8 cellular contexts compared by ENCODE assay signal in the genomic region with DNA sequence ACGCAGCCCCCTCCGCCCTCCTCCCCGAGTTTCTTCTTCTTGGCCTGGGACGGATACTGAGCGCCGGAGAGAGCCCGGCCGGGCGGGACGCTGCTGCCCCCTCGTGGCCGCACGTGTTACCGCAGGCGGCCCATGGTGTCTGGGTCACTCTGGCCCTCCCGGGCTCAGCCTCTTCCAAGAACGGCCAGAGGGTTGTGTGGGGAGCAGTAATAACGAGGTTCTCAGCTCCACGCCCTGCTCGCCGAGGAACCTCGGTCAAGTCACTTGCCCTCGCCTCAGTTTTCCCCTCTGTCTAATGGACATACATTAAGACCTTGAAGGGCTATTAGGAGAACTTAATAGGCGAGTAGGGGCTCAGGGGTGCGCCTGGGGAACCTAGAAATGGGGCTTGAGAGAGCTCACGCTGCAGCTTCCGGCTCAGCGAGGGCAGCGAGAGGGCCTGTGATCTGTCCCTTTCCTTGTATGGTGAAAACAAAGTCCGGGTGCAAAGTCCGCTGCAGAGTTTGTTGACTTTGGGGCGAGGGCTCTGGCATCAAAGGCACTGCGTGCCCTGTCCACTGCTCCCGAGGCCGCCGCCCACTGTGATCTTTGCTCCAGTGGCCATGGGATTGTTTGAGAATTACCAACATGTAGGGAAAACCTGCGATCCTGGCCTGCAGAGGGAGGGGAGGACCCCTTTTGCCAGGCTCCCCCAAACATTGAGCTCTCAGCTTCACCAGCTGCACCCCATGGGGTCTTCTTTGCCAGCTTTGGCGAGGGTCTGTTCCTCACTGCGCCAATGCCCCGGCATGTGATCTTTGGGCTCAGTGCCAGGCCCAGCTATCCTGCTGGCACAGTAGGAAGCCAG. TPM values are rescaled to one million over a fixed set of nuclear protein-coding genes. Genes with fewer than 3 reads are reported as not detected.
A peak's percentile ranks its signal among the peaks of the same experiment; 100 is the strongest.
DNase-seq lines count a peak whose midpoint lies in the region; ATAC-seq and TF ChIP-seq lines count a peak whose summit lies in the region.

No MANE protein-coding gene starts in this region.

- H3K36me3 ChIP-seq in Loucy (ENCODE audit: insufficient read depth, low read length) = no peaks in the 10 kb centered on the region

- H3F3A ChIP-seq in Loucy (ENCODE audit: low read depth) = no peaks in the 10 kb centered on the region

- H2AFZ ChIP-seq in Loucy (ENCODE audit: low read length) = 0 out of 2 replicates have a peak overlapping the region, but pooled peaks have one; percentile 52

- H3K4me3 Mint-ChIP-seq in T-helper 17 cell = no peak overlapping the region

- DNase-seq in NK-92 treated with Interleukin-12 subunit alpha and Interleukin-12 subunit beta, amount 100 ng/mL, for 24 hours (lab: John Stamatoyannopoulos, UW) = peak; percentile 32
- DNase-seq in NK-92 (lab: John Stamatoyannopoulos, UW; ENCODE audit: unreplicated experiment) (no peak), T-helper 17 cell (peak; percentile 61 to 72 (median 66)), amniotic epithelial cell (ENCODE audit: low read depth) (peak; percentile 46), right cardiac atrium (peak; percentile 80 to 93 (median 92)), sciatic nerve (ENCODE audit: low spot score) (peak; percentile 90)

- H4K20me1 ChIP-seq in Loucy (ENCODE audit: insufficient read depth, low read length, poor library complexity, severe bottlenecking) = no peaks in the 10 kb centered on the region

- H3K4me1 ChIP-seq in Loucy (ENCODE audit: insufficient read depth, low read length, poor library complexity, severe bottlenecking) = no peaks in the 10 kb centered on the region
- H3K4me1 ChIP-seq in right cardiac atrium (ENCODE audit: control insufficient read depth, insufficient read depth, low read length) = no peaks in the 10 kb centered on the region

- H3K27me3 Mint-ChIP-seq in T-helper 17 cell = peaks cover 8% of the 10 kb centered on the region

- peak overlapping the region; percentile 14 for H3K4me2 ChIP-seq in Loucy (ENCODE audit: low read depth, low read length, poor library complexity, severe bottlenecking)

- 29% methylated on average over 40 of the region's 40 CpGs for WGBS in right cardiac atrium

- H3K27me3 ChIP-seq in Loucy (ENCODE audit: insufficient read depth, low read length, poor library complexity, severe bottlenecking) = no peaks in the 10 kb centered on the region
- H3K27me3 ChIP-seq in right cardiac atrium (ENCODE audit: control insufficient read depth, insufficient read depth) = no peaks in the 10 kb centered on the region

- no peaks in the 10 kb centered on the region for H3K79me2 ChIP-seq in Loucy (ENCODE audit: insufficient read depth, low read length)

- H3K36me3 Mint-ChIP-seq in T-helper 17 cell (ENCODE audit: low read depth) = no peaks in the 10 kb centered on the region

- H3K9me3 ChIP-seq in Loucy (ENCODE audit: insufficient read depth, low read depth, low read length) (no peaks in the 10 kb centered on the region), T-helper 17 cell (ENCODE audit: control insufficient read depth, low read length, poor library complexity, severe bottlenecking) (no peaks in the 10 kb centered on the region), right cardiac atrium (ENCODE audit: control insufficient read depth, low read length) (no peaks in the 10 kb centered on the region)

- peaks cover 2% of the 10 kb centered on the region for H3K4me1 Mint-ChIP-seq in T-helper 17 cell

- TF ChIP-seq CTCF in Loucy (conservative IDR thresholded peaks at IDR 0.05; ENCODE audit: low read length) = peak; percentile 94

- H3K9me2 ChIP-seq in Loucy (replicated peaks; ENCODE audit: low read depth, low read length) = no peaks in the 10 kb centered on the region

- H3K4me3 ChIP-seq in Loucy (ENCODE audit: low read length, poor library complexity, severe bottlenecking) (no peak overlapping the region), right cardiac atrium (ENCODE audit: low read length) (no peak overlapping the region)

- H3K27ac Mint-ChIP-seq in T-helper 17 cell = no peak overlapping the region

- no peak overlapping the region for H3K9ac ChIP-seq in Loucy (ENCODE audit: low read depth, low read length, poor library complexity, severe bottlenecking)

- no peak overlapping the region for H3K27ac ChIP-seq in right cardiac atrium (ENCODE audit: low read length)

- ATAC-seq in T-helper 17 cell = peak; percentile 99
- ATAC-seq in right cardiac atrium = peak; percentile 95 to 97
- peak; percentile 98 for ATAC-seq in sciatic nerve
- no peak for ATAC-seq in GM21367 (IDR thresholded peaks at IDR 0.05; ENCODE audit: unreplicated experiment)

- intact Hi-C loops in right cardiac atrium (cut with DNase I) = loop anchor here (2.0 to 10.0 kb wide), 3 partner anchors 41 to 83 kb away; a partner anchor contains a TSS
- intact Hi-C loops in sciatic nerve (cut with DNase I) = loop anchor here (5.0 kb wide), 1 partner anchor 41 kb away; no protein-coding TSS in a partner anchor

RNA-seq across cellular contexts. Expression of a gene that starts 14.4 kb away (rescaled TPM):
- total RNA-seq in T-helper 17 cell (1 to 10 TPM in 1 of 2 donors, under 1 TPM in 1; 0.73 to 3.0 TPM), right cardiac atrium (10 to 100 TPM; 61.6 to 88.8 (median 75.4) TPM), sciatic nerve (55.2 TPM)
- 57.1 TPM for polyA plus RNA-seq in right cardiac atrium

RNA-seq across cellular contexts. Expression of a gene that starts 26.3 kb away (rescaled TPM):
- 10 to 100 TPM; 10.5 to 11.6 TPM for total RNA-seq in T-helper 17 cell
- total RNA-seq in right cardiac atrium = 10 to 100 TPM; 18.9 to 40.1 (median 25.3) TPM
- 28.7 TPM for polyA plus RNA-seq in right cardiac atrium
- 53.2 TPM for total RNA-seq in sciatic nerve

Comparison
In these comparisons a context has a peak if more than half of its experiments do, and no peak if none do; other contexts are left out.
1. RNA of a gene that starts 14.4 kb away (total RNA-seq): 61.6 to 88.8 TPM in right cardiac atrium and 55.2 TPM in sciatic nerve (single experiment); 0.73 to 3.0 TPM in T-helper 17 cell; every median in the first group is over 10 times any median in the second.